In the genomic region with DNA sequence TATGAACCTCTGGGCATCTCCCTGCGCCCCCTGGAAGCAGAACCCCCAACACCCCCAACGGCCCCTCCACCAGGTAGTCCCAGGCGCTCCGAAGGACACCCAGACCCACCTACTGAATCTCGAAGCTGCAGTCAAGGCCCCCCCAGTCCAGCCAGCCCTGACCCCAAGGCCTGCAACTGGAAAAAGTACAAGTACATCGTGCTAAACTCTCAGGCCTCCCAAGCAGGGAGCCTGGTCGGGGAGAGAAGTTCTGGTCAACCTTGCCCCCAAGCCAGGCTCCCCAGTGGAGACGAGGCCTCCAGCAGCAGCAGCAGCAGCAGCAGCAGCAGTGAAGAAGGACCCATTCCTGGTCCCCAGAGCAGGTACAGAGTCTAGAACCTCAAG, we compare ENCODE assay signal across 11 cellular contexts. TPM values are rescaled to one million over a fixed set of nuclear protein-coding genes. Genes with fewer than 3 reads are reported as not detected.
DNase-seq lines count a peak whose midpoint lies in the region; ATAC-seq and TF ChIP-seq lines count a peak whose summit lies in the region.
"Had no signal": no experiment of that assay in that cellular context is flagged by ENCODE, and none has a peak within 500 bp of the region (broad histone marks: within the 10 kb centered on the region; RNA-seq: fewer than 3 reads in every experiment).

No MANE protein-coding gene starts in this region.

- no peak for TF ChIP-seq POLR2A in gastrocnemius medialis (IDR thresholded peaks at IDR 0.05)

- H3K4me1 ChIP-seq in gastrocnemius medialis: peaks cover 20 to 24% of the 10 kb centered on the region in 2 donors
- H3K4me1 ChIP-seq: foreskin keratinocyte had no signal

- H3K9me3 Mint-ChIP-seq in central memory CD8-positive, alpha-beta T cell: no peaks in the 10 kb centered on the region
- H3K9me3 Mint-ChIP-seq in activated CD4-positive, alpha-beta T cell treated with anti-CD3 and anti-CD28 coated beads, Interleukin-2, amount 10 ng/mL, durations not matched to agents 7 days and 5 days: peaks cover 4% of the 10 kb centered on the region
- H3K9me3 Mint-ChIP-seq: activated CD4-positive, alpha-beta memory T cell treated with anti-CD3 and anti-CD28 coated beads for 36 hours; nephron had no signal

- no peaks in the 10 kb centered on the region for H3K9me3 ChIP-seq in gastrocnemius medialis
- H3K9me3 ChIP-seq: SK-N-SH, suprapubic skin had no signal

- intact Hi-C loops in gastrocnemius medialis (cut with DNase I; ENCODE audit: low total_unique reads): loop anchor here (10.0 kb wide), 1 partner anchor 460 kb away; the partner anchor contains the start of genes POLR2A and SLC35G6

- H3K27me3 Mint-ChIP-seq in central memory CD8-positive, alpha-beta T cell: no peaks in the 10 kb centered on the region
- peaks cover 4% of the 10 kb centered on the region for H3K27me3 Mint-ChIP-seq in activated CD4-positive, alpha-beta T cell treated with anti-CD3 and anti-CD28 coated beads, Interleukin-2, amount 10 ng/mL, durations not matched to agents 7 days and 5 days

- H3K36me3 Mint-ChIP-seq in central memory CD8-positive, alpha-beta T cell (ENCODE audit: insufficient read depth): peaks cover 6% of the 10 kb centered on the region
- no peaks in the 10 kb centered on the region for H3K36me3 Mint-ChIP-seq in activated CD4-positive, alpha-beta T cell treated with anti-CD3 and anti-CD28 coated beads, Interleukin-2, amount 10 ng/mL, durations not matched to agents 7 days and 5 days (ENCODE audit: low read depth)
- H3K36me3 Mint-ChIP-seq: activated CD4-positive, alpha-beta memory T cell treated with anti-CD3 and anti-CD28 coated beads for 36 hours had no signal

- POLR2A ChIA-PET in HEK293T (lab: Yijun Ruan, JAX): no interaction called here
- POLR2A ChIA-PET in activated CD4-positive, alpha-beta T cell treated with anti-CD3 and anti-CD28 coated beads, Interleukin-2, amount 10 ng/mL, durations not matched to agents 7 days and 5 days (lab: Charles Lee): no interaction called here

- peak overlapping the region in 3 of 4 donors; percentile 11 to 45 (median 35) for H3K4me3 ChIP-seq in gastrocnemius medialis
- H3K4me3 ChIP-seq: suprapubic skin had no signal

- no peak for TF ChIP-seq CTCF in gastrocnemius medialis (IDR thresholded peaks at IDR 0.05 in 4 of 5, conservative IDR thresholded peaks at IDR 0.05 in 1 of 5)

- H3K27me3 ChIP-seq in gastrocnemius medialis: peaks cover 14 to 16% (median 15%) of the 10 kb centered on the region in 3 donors
- H3K27me3 ChIP-seq: suprapubic skin had no signal

- peaks cover 40% of the 10 kb centered on the region for H3K4me1 Mint-ChIP-seq in central memory CD8-positive, alpha-beta T cell
- H3K4me1 Mint-ChIP-seq in activated CD4-positive, alpha-beta T cell treated with anti-CD3 and anti-CD28 coated beads, Interleukin-2, amount 10 ng/mL, durations not matched to agents 7 days and 5 days: peaks cover 54% of the 10 kb centered on the region

- in situ Hi-C loops in gastrocnemius medialis (cut with MboI; ENCODE audit: low sequenced_read_pairs in 4 of 4): loop anchor here (25.0 kb wide), 2 partner anchors 362 to 387 kb away; partner anchors contain the start of genes C17orf100 (in 3 of the 4), MED31 (in 3 of the 4), KIAA0753 (in 1 of the 4) and TXNDC17 (in 1 of the 4)

- DNase-seq in HEK293T (ENCODE audit: extremely low spot score): no peak
- DNase-seq in central memory CD8-positive, alpha-beta T cell (ENCODE audit: low spot score in 2 of 2): no peak
- no peak for DNase-seq in gastrocnemius medialis
- DNase-seq in NCI-H748 (lab: John Stamatoyannopoulos, UW; ENCODE audit: unreplicated experiment): no peak
- DNase-seq in activated CD4-positive, alpha-beta T cell treated with anti-CD3 and anti-CD28 coated beads, Interleukin-2, amount 10 ng/mL, durations not matched to agents 7 days and 5 days: no peak
- DNase-seq: DMS79 treated with DMSO at 0.1 percent for 48 hours had no signal

- CTCF ChIA-PET in HEK293T (lab: Yijun Ruan, JAX): no interaction called here
- CTCF ChIA-PET in activated CD4-positive, alpha-beta T cell treated with anti-CD3 and anti-CD28 coated beads, Interleukin-2, amount 10 ng/mL, durations not matched to agents 7 days and 5 days (lab: Charles Lee): interaction anchor here (1.0 to 4.4 kb wide), 3 partner anchors 8 to 21 kb away, joined by 3 to 18 read pairs (median 7); partner anchors contain the start of genes SLC16A11 and SLC16A13

- H3K36me3 ChIP-seq in gastrocnemius medialis: no peaks in the 10 kb centered on the region
- H3K36me3 ChIP-seq: suprapubic skin had no signal

- peak overlapping the region in 3 of 4 donors; percentile 42 to 99 (median 65) for H3K27ac ChIP-seq in gastrocnemius medialis
- H3K27ac ChIP-seq: foreskin keratinocyte, suprapubic skin had no signal

- no peak overlapping the region for H3K27ac Mint-ChIP-seq in central memory CD8-positive, alpha-beta T cell (ENCODE audit: low read depth)
- no peak overlapping the region for H3K27ac Mint-ChIP-seq in activated CD4-positive, alpha-beta T cell treated with anti-CD3 and anti-CD28 coated beads, Interleukin-2, amount 10 ng/mL, durations not matched to agents 7 days and 5 days
- H3K27ac Mint-ChIP-seq: nephron had no signal

- H3K4me3 Mint-ChIP-seq in central memory CD8-positive, alpha-beta T cell: peak overlapping the region; percentile 70
- no peak overlapping the region for H3K4me3 Mint-ChIP-seq in activated CD4-positive, alpha-beta T cell treated with anti-CD3 and anti-CD28 coated beads, Interleukin-2, amount 10 ng/mL, durations not matched to agents 7 days and 5 days
- H3K4me3 Mint-ChIP-seq: activated CD4-positive, alpha-beta memory T cell treated with anti-CD3 and anti-CD28 coated beads for 36 hours had no signal

- no peak for ATAC-seq in central memory CD8-positive, alpha-beta T cell (replicated peaks; ENCODE audit: extremely low read depth, poor library complexity, severe bottlenecking)
- ATAC-seq in gastrocnemius medialis: no peak

TF ChIP-seq in HEK293T, 16 proteins besides CTCF, POLR2A, EP300 and RAD21:
- TF ChIP-seq HDGF (IDR thresholded peaks at IDR 0.05; ENCODE audit: borderline replicate concordance) (no peak), FOXK2 (IDR thresholded peaks at IDR 0.05) (no peak), L3MBTL2 (conservative IDR thresholded peaks at IDR 0.05) (peak; percentile 73)

RNA-seq across cellular contexts. Expression of gene BCL6B, which starts 1.5 kb away (rescaled TPM):
- total RNA-seq in gastrocnemius medialis: 1 to 10 TPM; 1.2 to 3.9 (median 2.1) TPM
- total RNA-seq in activated CD4-positive, alpha-beta T cell treated with anti-CD3 and anti-CD28 coated beads, Interleukin-2, amount 10 ng/mL, durations not matched to agents 7 days and 5 days: under 1 TPM; 0.40 TPM

RNA-seq across cellular contexts. Expression of gene SLC16A13, which starts 11.4 kb away (rescaled TPM):
- total RNA-seq in gastrocnemius medialis: under 1 TPM in 2 of 4 donors, not detected in 2; 0.36 to 0.49 TPM
- 10 to 100 TPM; 18.0 to 19.1 TPM for total RNA-seq in activated CD4-positive, alpha-beta T cell treated with anti-CD3 and anti-CD28 coated beads, Interleukin-2, amount 10 ng/mL, durations not matched to agents 7 days and 5 days

RNA-seq across cellular contexts. Expression of gene RNASEK, which starts 12.0 kb away (rescaled TPM):
- total RNA-seq in gastrocnemius medialis: 100 to 1,000 TPM; 181 to 201 (median 190) TPM
- 100 to 1,000 TPM; 134 to 170 TPM for total RNA-seq in activated CD4-positive, alpha-beta T cell treated with anti-CD3 and anti-CD28 coated beads, Interleukin-2, amount 10 ng/mL, durations not matched to agents 7 days and 5 days

RNA-seq across cellular contexts. Expression of gene SLC16A11, which starts 19.5 kb away (rescaled TPM):
- total RNA-seq in gastrocnemius medialis: under 1 TPM in 2 of 4 donors, not detected in 2; 0.31 to 0.78 TPM
- total RNA-seq in activated CD4-positive, alpha-beta T cell treated with anti-CD3 and anti-CD28 coated beads, Interleukin-2, amount 10 ng/mL, durations not matched to agents 7 days and 5 days: not detected

RNA-seq across cellular contexts. Expression of gene ALOX12, which starts 28.5 kb away (rescaled TPM):
- total RNA-seq in gastrocnemius medialis: not detected
- total RNA-seq in activated CD4-positive, alpha-beta T cell treated with anti-CD3 and anti-CD28 coated beads, Interleukin-2, amount 10 ng/mL, durations not matched to agents 7 days and 5 days: not detected
- total RNA-seq: activated CD4-positive, alpha-beta memory T cell treated with anti-CD3 and anti-CD28 coated beads for 36 hours had no signal

Comparison
In these comparisons a context has a peak if more than half of its experiments do, and no peak if none do; other contexts are left out.
1. RNA of gene SLC16A13, which starts 11.4 kb away (total RNA-seq): 18.0 to 19.1 TPM in activated CD4-positive, alpha-beta T cell treated with anti-CD3 and anti-CD28 coated beads, Interleukin-2, amount 10 ng/mL, durations not matched to agents 7 days and 5 days; 0.36 to 0.49 TPM in gastrocnemius medialis; every median in the first group is over 10 times any median in the second.